8 cellular contexts compared by ENCODE assay signal in genomic region chr19:6862673-6863078, GRCh38. TPM values are rescaled to one million over a fixed set of nuclear protein-coding genes. Genes with fewer than 3 reads are reported as not detected.
DNase-seq lines count a peak whose midpoint lies in the region; ATAC-seq and TF ChIP-seq lines count a peak whose summit lies in the region.

No MANE protein-coding gene starts in this region.

- H3K27ac Mint-ChIP-seq in CD8-positive, alpha-beta T cell = peak overlapping the region; percentile 74
- H3K27ac Mint-ChIP-seq in type B pancreatic cell = peak overlapping the region; percentile 71

- peaks cover under 1% of the 10 kb centered on the region for H3K36me3 Mint-ChIP-seq in CD8-positive, alpha-beta T cell
- no peaks in the 10 kb centered on the region for H3K36me3 Mint-ChIP-seq in type B pancreatic cell

- peak; percentile 84 to 93 (median 89) for DNase-seq in CD8-positive, alpha-beta T cell
- DNase-seq in Kasumi-1 (lab: John Stamatoyannopoulos, UW) (peak; percentile 83 to 94), SK-N-MC (ENCODE audit: low read depth, low spot score) (peak; percentile 67), glomerular endothelial cell (ENCODE audit: extremely low read depth, low read depth, low spot score) (peak; percentile 51), pons (ENCODE audit: low spot score) (peak; percentile 65), type B pancreatic cell (ENCODE audit: extremely low spot score, unreplicated experiment) (peak; percentile 82)
- DNase-seq in activated naive CD4-positive, alpha-beta T cell treated with Interleukin-2 at 50 U/mL for 16 hours = peak; percentile 93

- peaks cover 17% of the 10 kb centered on the region for H3K4me1 Mint-ChIP-seq in CD8-positive, alpha-beta T cell (ENCODE audit: low read depth)
- peaks cover 5% of the 10 kb centered on the region for H3K4me1 Mint-ChIP-seq in type B pancreatic cell (ENCODE audit: unreplicated experiment)

- POLR2A ChIA-PET in CD8-positive, alpha-beta T cell (lab: Charles Lee) = interaction anchor here (0.6 to 3.1 kb wide), 7 partner anchors 10 to 124 kb away, joined by 3 to 39 read pairs (median 4); partner anchors contain the start of genes GPR108 and VAV1

- no peak overlapping the region for H3K27ac ChIP-seq in CD8-positive, alpha-beta T cell (ENCODE audit: low read depth, low read length)
- no peak overlapping the region for H3K27ac ChIP-seq in SK-N-MC

- ATAC-seq in CD8-positive, alpha-beta T cell = peak; percentile 90
- peak; percentile 63 for ATAC-seq in GM19467 (IDR thresholded peaks at IDR 0.05; ENCODE audit: unreplicated experiment)

- no peak overlapping the region for H3K9ac ChIP-seq in SK-N-MC (ENCODE audit: insufficient read length)

- no peaks in the 10 kb centered on the region for H3K27me3 ChIP-seq in CD8-positive, alpha-beta T cell (ENCODE audit: insufficient read depth, low read length)

- H3K9me3 Mint-ChIP-seq in CD8-positive, alpha-beta T cell = no peaks in the 10 kb centered on the region
- no peaks in the 10 kb centered on the region for H3K9me3 Mint-ChIP-seq in type B pancreatic cell

- H3K4me1 ChIP-seq in CD8-positive, alpha-beta T cell (ENCODE audit: insufficient read depth, low read length) = peaks cover 4% of the 10 kb centered on the region

- no peaks in the 10 kb centered on the region for H3K9me3 ChIP-seq in CD8-positive, alpha-beta T cell (ENCODE audit: low read length)
- H3K9me3 ChIP-seq in SK-N-MC (ENCODE audit: low read depth, low read length) = no peaks in the 10 kb centered on the region

- H3K36me3 ChIP-seq in CD8-positive, alpha-beta T cell (ENCODE audit: insufficient read depth, low read length) = no peaks in the 10 kb centered on the region
- H3K36me3 ChIP-seq in SK-N-MC (ENCODE audit: insufficient read depth, low read length) = no peaks in the 10 kb centered on the region

- peak; percentile 61 for TF ChIP-seq CTCF in CD8-positive, alpha-beta T cell (IDR thresholded peaks at IDR 0.05)
- TF ChIP-seq CTCF in type B pancreatic cell (conservative IDR thresholded peaks at IDR 0.05) = peak; percentile 86

- intact Hi-C loops in CD8-positive, alpha-beta T cell (cut with DNase I, micrococcal nuclease) = loop anchor here (1.0 to 10.0 kb wide), 14 partner anchors 28 to 813 kb away; partner anchors contain the start of genes SH2D3A (in 2 of the 2) and CLPP (in 1 of the 2)

- H3K4me3 ChIP-seq in CD8-positive, alpha-beta T cell (ENCODE audit: low read depth, low read length) = no peak overlapping the region
- peak overlapping the region; percentile 76 for H3K4me3 ChIP-seq in SK-N-MC

- peak overlapping the region; percentile 80 for H3K4me3 Mint-ChIP-seq in CD8-positive, alpha-beta T cell
- peak overlapping the region; percentile 83 for H3K4me3 Mint-ChIP-seq in type B pancreatic cell

- CTCF ChIA-PET in CD8-positive, alpha-beta T cell (lab: Charles Lee) = interaction anchor here (0.6 to 5.9 kb wide), 45 partner anchors 11 to 361 kb away, joined by 3 to 101 read pairs (median 5); partner anchors contain the start of genes GPR108, TNFSF14 and VAV1

- H3K27me3 Mint-ChIP-seq in CD8-positive, alpha-beta T cell (ENCODE audit: low read depth) = no peaks in the 10 kb centered on the region
- peaks cover 14% of the 10 kb centered on the region for H3K27me3 Mint-ChIP-seq in type B pancreatic cell

RNA-seq across cellular contexts. Expression of gene ADGRE1, which starts 24.7 kb away (rescaled TPM):
- total RNA-seq in CD8-positive, alpha-beta T cell = 1 to 10 TPM; 1.4 to 1.6 TPM
- total RNA-seq in glomerular endothelial cell = not detected in 2 replicates
- total RNA-seq in type B pancreatic cell (ENCODE audit: low replicate concordance) = not detected in 2 replicates
